ENCODE assay signal across 7 cellular contexts in genomic region chr1:224989615-224990014, GRCh38.
"Had no signal": no experiment of that assay in that cellular context is flagged by ENCODE, and none has a peak within 500 bp of the region (broad histone marks: within the 10 kb centered on the region; RNA-seq: fewer than 3 reads in every experiment).

No MANE protein-coding gene starts in this region.

- H3K9ac ChIP-seq: KMS-11 had no signal

- H3K4me2 ChIP-seq: KMS-11 had no signal

- FAIRE-seq: HTR-8/SVneo had no signal

- DNase-seq: IMR-90, Karpas-422, KBM-7, KG1 had no signal

- H3K27ac ChIP-seq: HL-60, KMS-11 had no signal
